In the genomic region with DNA sequence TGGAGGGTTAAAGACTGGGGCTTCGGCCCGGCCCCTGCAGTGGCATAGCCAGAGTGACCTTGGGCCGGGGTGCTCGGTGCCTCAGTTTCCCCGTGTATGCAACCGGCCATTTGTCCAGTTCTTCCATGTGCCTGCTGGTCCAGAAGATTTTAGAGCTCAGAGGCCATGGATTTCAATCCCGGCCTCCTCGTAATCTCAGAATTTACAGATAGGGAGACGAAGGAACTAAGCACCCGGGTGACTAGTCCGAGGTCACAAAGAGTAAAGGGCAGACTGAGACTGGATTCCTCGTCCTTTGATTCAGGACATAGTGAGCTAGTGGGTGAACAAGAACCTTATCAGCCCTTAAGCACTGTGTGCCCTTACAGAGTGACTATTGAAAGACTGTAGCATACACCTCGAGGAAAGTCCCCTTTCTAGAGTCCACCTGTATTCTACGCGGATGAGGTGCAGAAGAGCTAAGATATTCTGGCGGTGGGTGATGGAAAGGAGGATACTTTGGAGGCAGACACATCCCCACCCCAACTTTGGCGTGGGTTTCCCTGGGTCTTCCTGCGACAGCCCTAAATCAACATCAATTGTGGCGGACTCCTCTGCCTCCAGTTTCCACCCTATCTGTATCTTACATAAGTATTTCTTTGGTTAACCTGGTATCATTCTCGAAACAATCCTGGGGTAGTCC, we compare ENCODE assay signal across 8 cellular contexts. TPM values are rescaled to one million over a fixed set of nuclear protein-coding genes. Genes with fewer than 3 reads are reported as not detected.
A peak's percentile ranks its signal among the peaks of the same experiment; 100 is the strongest.
DNase-seq lines count a peak whose midpoint lies in the region; ATAC-seq and TF ChIP-seq lines count a peak whose summit lies in the region.

No MANE protein-coding gene starts in this region.

- POLR2A ChIA-PET in Caco-2 (lab: Charles Lee) (interaction anchor here (0.6 to 3.2 kb wide), 6 partner anchors 13 to 842 kb away, joined by 3 to 16 read pairs (median 4); a partner anchor contains a TSS), MCF 10A (lab: Yijun Ruan, JAX) (interaction anchor here (0.6 to 4.7 kb wide), 33 partner anchors 10 to 996 kb away, joined by 3 to 99 read pairs (median 4); a partner anchor contains a TSS)

- H3K27ac ChIP-seq in liver (ENCODE audit: low read depth in 1 of 2, low read length in 2 of 2) = peak overlapping the region; percentile 94 to 95
- peak overlapping the region; percentile 85 for H3K27ac ChIP-seq in tibial artery

- CTCF ChIA-PET in Caco-2 (lab: Charles Lee) (interaction anchor here (1.8 to 2.7 kb wide), 2 partner anchors 53 to 71 kb away, joined by 9 to 13 read pairs; a partner anchor contains a TSS), MCF 10A (lab: Yijun Ruan, JAX) (interaction anchor here (0.5 to 4.5 kb wide), 14 partner anchors 10 to 187 kb away, joined by 3 to 29 read pairs (median 4); a partner anchor contains a TSS)

- TF ChIP-seq CTCF in Caco-2 (IDR thresholded peaks at IDR 0.05; ENCODE audit: insufficient read depth in 1 of 2, low read depth in 1 of 2, low read length in 1 of 2, severe bottlenecking in 1 of 2, unreplicated experiment in 1 of 2) = no peak
- TF ChIP-seq CTCF in MCF 10A (IDR thresholded peaks at IDR 0.05; ENCODE audit: unreplicated experiment) = no peak
- TF ChIP-seq CTCF in liver (IDR thresholded peaks at IDR 0.05; ENCODE audit: low read depth, low read length, missing input control) = no peak
- no peak for TF ChIP-seq CTCF in tibial artery (IDR thresholded peaks at IDR 0.05)

- no peaks in the 10 kb centered on the region for H3K9me3 ChIP-seq in Caco-2
- no peaks in the 10 kb centered on the region for H3K9me3 ChIP-seq in liver (ENCODE audit: control insufficient read depth in 4 of 4, low read length in 3 of 4)
- no peaks in the 10 kb centered on the region for H3K9me3 ChIP-seq in tibial artery

- H3K9ac ChIP-seq in liver (ENCODE audit: low read depth in 1 of 2, low read length in 2 of 2) = peak overlapping the region; percentile 92 to 95

- peaks cover 35% of the 10 kb centered on the region for H3K36me3 Mint-ChIP-seq in Caco-2 (ENCODE audit: insufficient read depth, unreplicated experiment)
- H3K36me3 Mint-ChIP-seq in MCF 10A (ENCODE audit: insufficient read depth, unreplicated experiment) = peaks cover 11% of the 10 kb centered on the region

- H3K36me3 ChIP-seq in Caco-2 (ENCODE audit: control insufficient read depth, insufficient read depth, low read length) (no peaks in the 10 kb centered on the region; the same call in 1 of the 2 replicates), liver (ENCODE audit: control insufficient read depth in 4 of 4, insufficient read depth in 3 of 4, low read depth in 1 of 4, low read length in 3 of 4) (peaks cover 0 to 6% (median under 1%) of the 10 kb centered on the region in 4 donors), tibial artery (no peaks in the 10 kb centered on the region)

- ATAC-seq in GM18870 (IDR thresholded peaks at IDR 0.05; ENCODE audit: unreplicated experiment) = no peak

- DNase-seq in Caco-2 (no peak), NCI-H146 treated with DMSO at 0.1 percent for 48 hours (lab: John Stamatoyannopoulos, UW; ENCODE audit: unreplicated experiment) (peak; percentile 1), MCF 10A (ENCODE audit: unreplicated experiment) (no peak), tibial artery (no peak), NCI-H345 (lab: John Stamatoyannopoulos, UW) (no peak)
- DNase-seq in stimulated activated CD8-positive, alpha-beta memory T cell treated with anti-CD3 and anti-CD28 coated beads, Interleukin-4, amount 100 ng/mL, for 48 hours = no peak

- H3K27me3 ChIP-seq in Caco-2 (replicated peaks; ENCODE audit: control insufficient read depth, insufficient read depth, low read length) (no peaks in the 10 kb centered on the region), liver (ENCODE audit: control insufficient read depth in 4 of 4, insufficient read depth in 4 of 4, low read length in 3 of 4) (no peaks in the 10 kb centered on the region), tibial artery (no peaks in the 10 kb centered on the region)

- H3K4me1 Mint-ChIP-seq in Caco-2 (ENCODE audit: low read depth, unreplicated experiment) (peaks cover 23% of the 10 kb centered on the region), MCF 10A (ENCODE audit: insufficient read depth, unreplicated experiment) (peaks cover 22% of the 10 kb centered on the region)

- BruUV-seq in Caco-2 (replicated peaks; lab: Mats Ljungman, UMichigan) (TSS peak; percentile 81), MCF 10A (replicated peaks; lab: Mats Ljungman, UMichigan) (TSS peak; percentile 79)

- H3K27ac Mint-ChIP-seq in Caco-2 (ENCODE audit: unreplicated experiment) (peak overlapping the region; percentile 93), MCF 10A (ENCODE audit: low read depth, unreplicated experiment) (peak overlapping the region; percentile 96)

- WGBS in liver = 4% methylated on average over 20 of the region's 20 CpGs

- no peak for TF ChIP-seq RAD21 in liver (IDR thresholded peaks at IDR 0.05)

- H3K9me3 Mint-ChIP-seq in Caco-2 (ENCODE audit: unreplicated experiment) = no peaks in the 10 kb centered on the region
- H3K9me3 Mint-ChIP-seq in MCF 10A (ENCODE audit: unreplicated experiment) = no peaks in the 10 kb centered on the region

- H3K4me1 ChIP-seq in Caco-2 (peaks cover 15% of the 10 kb centered on the region), liver (ENCODE audit: control insufficient read depth in 4 of 4, insufficient read depth in 4 of 4, low read length in 3 of 4) (peaks cover 5 to 50% (median 39%) of the 10 kb centered on the region in 4 donors), tibial artery (peaks cover 0 to 38% (median 28%) of the 10 kb centered on the region in 4 donors)

- H3K27me3 Mint-ChIP-seq in Caco-2 (ENCODE audit: insufficient read depth, unreplicated experiment) = no peaks in the 10 kb centered on the region
- H3K27me3 Mint-ChIP-seq in MCF 10A (ENCODE audit: insufficient read depth, unreplicated experiment) = no peaks in the 10 kb centered on the region

- peak overlapping the region; percentile 63 for H3K4me3 ChIP-seq in Caco-2 (ENCODE audit: low read depth, low read length)
- H3K4me3 ChIP-seq in liver (ENCODE audit: low read depth in 1 of 3, low read length in 3 of 3) = peak overlapping the region; percentile 87 to 94 (median 89)
- peak overlapping the region; percentile 75 to 91 for H3K4me3 ChIP-seq in tibial artery

- intact Hi-C loops in Caco-2 (cut with micrococcal nuclease; ENCODE audit: unreplicated experiment) = loop anchor here (1.0 to 10.0 kb wide), 3 partner anchors 53 to 887 kb away; a partner anchor contains a TSS
- intact Hi-C loops in MCF 10A (cut with micrococcal nuclease) = loop anchor here (1.0 to 5.0 kb wide), 3 partner anchors 35 to 72 kb away; no protein-coding TSS in a partner anchor
- intact Hi-C loops in tibial artery (cut with DNase I; ENCODE audit: low total_unique reads) = loop anchor here (10.0 kb wide), 1 partner anchor 53 kb away; a partner anchor contains a TSS

- H3K4me3 Mint-ChIP-seq in Caco-2 (ENCODE audit: unreplicated experiment) (peak overlapping the region; percentile 97), MCF 10A (ENCODE audit: unreplicated experiment) (peak overlapping the region; percentile 97)

TF ChIP-seq in liver, 16 proteins besides CTCF, POLR2A, EP300 and RAD21:
- TF ChIP-seq YY1 (IDR thresholded peaks at IDR 0.05) = no peak
- TF ChIP-seq NR2F2 (IDR thresholded peaks at IDR 0.05) = peak; percentile 8

RNA-seq across cellular contexts. Expression of a gene that starts 0.6 kb away (rescaled TPM):
- 57.8 and 64.9 TPM in 2 replicates for total RNA-seq in Caco-2 (2022)
- 56.3 and 69.4 TPM in 2 replicates for total RNA-seq in MCF 10A (2022)
- 10 to 100 TPM; 26.6 to 96.2 TPM for total RNA-seq in liver
- polyA plus RNA-seq in liver = 10 to 100 TPM; 40.1 to 49.8 TPM

RNA-seq across cellular contexts. Expression of a gene that starts 0.9 kb away (rescaled TPM):
- 20.1 TPM in 2 replicates for total RNA-seq in Caco-2 (2022)
- 32.2 and 32.6 TPM in 2 replicates for total RNA-seq in MCF 10A (2022)
- 10 to 100 TPM; 16.8 to 18.2 TPM for total RNA-seq in liver
- 1 to 10 TPM; 6.2 to 9.1 TPM for polyA plus RNA-seq in liver

RNA-seq across cellular contexts. Expression of a gene that starts 53.4 kb away (rescaled TPM):
- total RNA-seq in Caco-2 (2022) (27.3 and 29.3 TPM in 2 replicates), MCF 10A (2022) (51.6 and 64.8 TPM in 2 replicates), liver (10 to 100 TPM; 12.5 to 16.7 TPM)
- polyA plus RNA-seq in liver = 10 to 100 TPM; 25.9 to 38.9 TPM

RNA-seq across cellular contexts. Expression of a gene that starts 53.5 kb away (rescaled TPM):
- 37.5 and 38.6 TPM in 2 replicates for total RNA-seq in Caco-2 (2022)
- total RNA-seq in MCF 10A (2022) = 35.6 and 37.3 TPM in 2 replicates
- 10 to 100 TPM; 11.6 to 11.9 TPM for total RNA-seq in liver
- polyA plus RNA-seq in liver = 1 to 10 TPM; 5.0 to 9.3 TPM
